Comparison of ENCODE assay signal across 17 cellular contexts in genomic region chr10:100747061-100747825, GRCh38. TPM values are rescaled to one million over a fixed set of nuclear protein-coding genes. Genes with fewer than 3 reads are reported as not detected.
DNase-seq lines count a peak whose midpoint lies in the region; ATAC-seq and TF ChIP-seq lines count a peak whose summit lies in the region.
"Had no signal": no experiment of that assay in that cellular context is flagged by ENCODE, and none has a peak within 500 bp of the region (broad histone marks: within the 10 kb centered on the region; RNA-seq: fewer than 3 reads in every experiment).

No MANE protein-coding gene starts in this region.

- peaks cover 8% of the 10 kb centered on the region for H3K36me3 Mint-ChIP-seq in T-helper 1 cell treated with Interleukin-12 subunit alpha and Interleukin-12 subunit beta and Interleukin-4 antibody, amounts not matched to agents 30 μg/mL and 1 μg/mL, for 36 hours (ENCODE audit: low read depth)
- no peaks in the 10 kb centered on the region for H3K36me3 Mint-ChIP-seq in endodermal cell (ENCODE audit: low read depth)

- no peak overlapping the region for H2BK12ac ChIP-seq in neuronal stem cell (ENCODE audit: low read length)

- no peak overlapping the region for H3K4ac ChIP-seq in neuronal stem cell (ENCODE audit: low read length)

- H3K4me3 ChIP-seq in HEK293 (ENCODE audit: low read depth, low read length) (no peak overlapping the region), endodermal cell (ENCODE audit: low read length) (peak overlapping the region; percentile 66), neuronal stem cell (ENCODE audit: low read length in 2 of 2) (no peak overlapping the region)

- no peak overlapping the region for H2BK5ac ChIP-seq in neuronal stem cell (ENCODE audit: low read length)

- H2AK5ac ChIP-seq in neuronal stem cell (ENCODE audit: low read depth, low read length): no peak overlapping the region

- H2AFZ ChIP-seq in neuronal stem cell (ENCODE audit: low read length): peak overlapping the region; percentile 71

- H4K8ac ChIP-seq in neuronal stem cell (ENCODE audit: low read depth, low read length): no peak overlapping the region

- peak overlapping the region; percentile 61 for H3K18ac ChIP-seq in neuronal stem cell (ENCODE audit: low read length)

- CTCF ChIA-PET in HEK293 (lab: Yijun Ruan, JAX): interaction anchor here (0.7 to 1.1 kb wide), 2 partner anchors 38 to 125 kb away, joined by 3 to 8 read pairs; no protein-coding TSS in a partner anchor

- TF ChIP-seq CTCF in HEK293 (tag by site-specific recombination; IDR thresholded peaks at IDR 0.05) (no peak), endodermal cell (conservative IDR thresholded peaks at IDR 0.05) (no peak)

- H3K79me1 ChIP-seq in neuronal stem cell (ENCODE audit: low read depth, low read length): peaks cover 3% of the 10 kb centered on the region

- H3K4me1 ChIP-seq in HEK293 (ENCODE audit: control insufficient read depth, insufficient read depth, low read length) (peaks cover 2% of the 10 kb centered on the region; the same call in 1 of the 2 replicates), endodermal cell (ENCODE audit: control insufficient read depth, insufficient read depth, low read length) (peaks cover 6% of the 10 kb centered on the region), neuronal stem cell (ENCODE audit: control insufficient read depth in 2 of 2, insufficient read depth in 1 of 2, low read depth in 1 of 2, low read length in 2 of 2) (peaks cover 8% of the 10 kb centered on the region in 2 donors)

- H3K9ac ChIP-seq in endodermal cell (ENCODE audit: extremely low read depth, low read length, poor library complexity, severe bottlenecking) (no peak overlapping the region), neuronal stem cell (ENCODE audit: low read depth, low read length, poor library complexity) (no peak overlapping the region)

- H3K36me3 ChIP-seq in HEK293 (ENCODE audit: control insufficient read depth in 2 of 2, insufficient read depth in 1 of 2, low read length in 2 of 2) (peaks cover 0 to 9% of the 10 kb centered on the region in 2 experiments; a peak in 1 of 3 replicates), endodermal cell (ENCODE audit: control insufficient read depth, insufficient read depth, low read length) (no peaks in the 10 kb centered on the region), neuronal stem cell (replicated peaks in 1 of 2; ENCODE audit: control insufficient read depth in 2 of 2, insufficient read depth in 2 of 2, low read length in 2 of 2) (no peaks in the 10 kb centered on the region)
- H3K36me3 ChIP-seq: Peyer's patch had no signal

- H3K27me3 ChIP-seq in endodermal cell (ENCODE audit: control insufficient read depth, insufficient read depth, low read length, poor library complexity, severe bottlenecking) (peaks cover 97% of the 10 kb centered on the region), neuronal stem cell (ENCODE audit: control insufficient read depth in 3 of 3, insufficient read depth in 3 of 3, low read depth in 1 of 3, low read length in 3 of 3) (peaks cover 66 to 99% (median 97%) of the 10 kb centered on the region in 3 experiments)

- no peak overlapping the region for H3K14ac ChIP-seq in neuronal stem cell (ENCODE audit: low read length)

- POLR2A ChIA-PET in HEK293 (lab: Yijun Ruan, JAX): interaction anchor here (0.7 kb wide), 1 partner anchor 118 kb away, joined by 4 read pairs; no protein-coding TSS in a partner anchor

- 0 to 5% methylated on average over 13 to 26 of the region's 26 CpGs for WGBS in endodermal cell (ENCODE audit: insufficient coverage in 1 of 2, insufficient read length in 1 of 2), 2 experiments
- WGBS in neuronal stem cell (ENCODE audit: extremely low coverage in 2 of 2, insufficient read length in 2 of 2, insufficient replicate concordance in 1 of 2), 2 donors: no CpG with 5 or more reads among the region's 26 CpGs

- no peak overlapping the region for H3K4me2 ChIP-seq in neuronal stem cell (ENCODE audit: insufficient read depth, low read length, poor library complexity, severe bottlenecking)

- peak overlapping the region; percentile 54 for H3K4me3 Mint-ChIP-seq in T-helper 1 cell treated with Interleukin-12 subunit alpha and Interleukin-12 subunit beta and Interleukin-4 antibody, amounts not matched to agents 30 μg/mL and 1 μg/mL, for 36 hours
- peak overlapping the region; percentile 6 for H3K4me3 Mint-ChIP-seq in endodermal cell
- H3K4me3 Mint-ChIP-seq: activated naive CD4-positive, alpha-beta T cell treated with anti-CD3 and anti-CD28 coated beads for 36 hours had no signal

- H3K23ac ChIP-seq in neuronal stem cell (ENCODE audit: low read depth, low read length, poor library complexity): no peak overlapping the region

- H4K91ac ChIP-seq in neuronal stem cell (ENCODE audit: low read depth, low read length, poor library complexity): no peak overlapping the region

- H2BK120ac ChIP-seq in neuronal stem cell (ENCODE audit: low read depth, low read length): no peak overlapping the region

- H3K9me3 Mint-ChIP-seq in T-helper 1 cell treated with Interleukin-12 subunit alpha and Interleukin-12 subunit beta and Interleukin-4 antibody, amounts not matched to agents 30 μg/mL and 1 μg/mL, for 36 hours: no peaks in the 10 kb centered on the region
- H3K9me3 Mint-ChIP-seq in endodermal cell: no peaks in the 10 kb centered on the region
- H3K9me3 Mint-ChIP-seq: activated naive CD4-positive, alpha-beta T cell treated with anti-CD3 and anti-CD28 coated beads for 36 hours had no signal

- H3K9me3 ChIP-seq in HEK293 (ENCODE audit: control insufficient read depth, insufficient read depth, low read depth, low read length) (no peaks in the 10 kb centered on the region), endodermal cell (ENCODE audit: control insufficient read depth, low read length) (no peaks in the 10 kb centered on the region), neuronal stem cell (replicated peaks in 1 of 2; ENCODE audit: control insufficient read depth in 2 of 2, insufficient read depth in 1 of 2, low read depth in 1 of 2, low read length in 2 of 2) (peaks cover 0 to 6% of the 10 kb centered on the region in 2 donors)
- H3K9me3 ChIP-seq: Peyer's patch had no signal

- no peak for DNase-seq in T-helper 1 cell
- DNase-seq in endodermal cell: peak; percentile 51
- DNase-seq in neuronal stem cell (ENCODE audit: low spot score): no peak
- no peak for DNase-seq in OCI-M1 (lab: John Stamatoyannopoulos, UW)
- no peak for DNase-seq in DMS79 treated with DMSO at 0.1 percent for 48 hours (lab: John Stamatoyannopoulos, UW)
- DNase-seq: activated CD4-positive, alpha-beta T cell treated with anti-CD3 and anti-CD28 coated beads for 48 hours; activated naive CD4-positive, alpha-beta T cell treated with anti-CD3 and anti-CD28 coated beads for 36 hours; GF-D8; NCI-H1092 treated with DMSO at 0.1 percent for 48 hours; NCI-H510A; Peyer's patch; substantia nigra had no signal

- H3K27ac Mint-ChIP-seq in T-helper 1 cell treated with Interleukin-12 subunit alpha and Interleukin-12 subunit beta and Interleukin-4 antibody, amounts not matched to agents 30 μg/mL and 1 μg/mL, for 36 hours: peak overlapping the region; percentile 74
- no peak overlapping the region for H3K27ac Mint-ChIP-seq in endodermal cell
- H3K27ac Mint-ChIP-seq: activated naive CD4-positive, alpha-beta T cell treated with anti-CD3 and anti-CD28 coated beads for 36 hours had no signal

- H2BK15ac ChIP-seq in neuronal stem cell (ENCODE audit: low read length): no peak overlapping the region

- peaks cover 13% of the 10 kb centered on the region for H3K4me1 Mint-ChIP-seq in T-helper 1 cell treated with Interleukin-12 subunit alpha and Interleukin-12 subunit beta and Interleukin-4 antibody, amounts not matched to agents 30 μg/mL and 1 μg/mL, for 36 hours (ENCODE audit: low read depth)
- H3K4me1 Mint-ChIP-seq in endodermal cell: peaks cover 24% of the 10 kb centered on the region

- H3K27ac ChIP-seq in HEK293 (ENCODE audit: extremely low read depth, low read depth, low read length): no peak overlapping the region
- H3K27ac ChIP-seq in endodermal cell (ENCODE audit: low read depth, low read length): no peak overlapping the region
- no peak overlapping the region for H3K27ac ChIP-seq in neuronal stem cell (replicated peaks; ENCODE audit: low read length)
- H3K27ac ChIP-seq: 22Rv1, Peyer's patch had no signal

- ATAC-seq in HG03354 (IDR thresholded peaks at IDR 0.05; ENCODE audit: poor library complexity, severe bottlenecking, unreplicated experiment): no peak

- peaks cover 90% of the 10 kb centered on the region for H3K27me3 Mint-ChIP-seq in T-helper 1 cell treated with Interleukin-12 subunit alpha and Interleukin-12 subunit beta and Interleukin-4 antibody, amounts not matched to agents 30 μg/mL and 1 μg/mL, for 36 hours (ENCODE audit: low read depth)
- peaks cover 96% of the 10 kb centered on the region for H3K27me3 Mint-ChIP-seq in endodermal cell (ENCODE audit: insufficient read depth)

TF ChIP-seq in HEK293, 187 proteins besides CTCF, POLR2A, EP300 and RAD21:
- TF ChIP-seq ZNF202 (tag by site-specific recombination; IDR thresholded peaks at IDR 0.05; ENCODE audit: borderline replicate concordance) (no peak), GLIS1 (tag by site-specific recombination; IDR thresholded peaks at IDR 0.05) (peak; percentile 73), GLIS2 (tag by site-specific recombination; IDR thresholded peaks at IDR 0.05) (0 out of 2 replicates have a peak, but pooled peaks have one; percentile 30), PRDM1 (tag by site-specific recombination; IDR thresholded peaks at IDR 0.05) (peak; percentile 99)
TF ChIP-seq in HEK293: peak in this region for 3.

RNA-seq across cellular contexts. Expression of gene PAX2, which starts 1.9 kb away (rescaled TPM):
- total RNA-seq in endodermal cell: under 1 TPM; 0.93 to 0.99 TPM
- 3.0 TPM for polyA plus RNA-seq in endodermal cell (2013, experiment 1 of 2)
- polyA plus RNA-seq in endodermal cell (2013, experiment 2 of 2): 3.6 TPM
- polyA plus RNA-seq in neuronal stem cell (2013, experiment 1 of 2): 0.17 TPM
- 0.25 TPM for polyA plus RNA-seq in neuronal stem cell (2013, experiment 2 of 2)
- total RNA-seq: activated naive CD4-positive, alpha-beta T cell treated with anti-CD3 and anti-CD28 coated beads for 36 hours; Peyer's patch; T-helper 1 cell treated with Interleukin-12 subunit alpha and Interleukin-12 subunit beta and Interleukin-4 antibody, amounts not matched to agents 30 ng/mL and 1 ng/mL, for 36 hours had no signal
